In the genomic region with DNA sequence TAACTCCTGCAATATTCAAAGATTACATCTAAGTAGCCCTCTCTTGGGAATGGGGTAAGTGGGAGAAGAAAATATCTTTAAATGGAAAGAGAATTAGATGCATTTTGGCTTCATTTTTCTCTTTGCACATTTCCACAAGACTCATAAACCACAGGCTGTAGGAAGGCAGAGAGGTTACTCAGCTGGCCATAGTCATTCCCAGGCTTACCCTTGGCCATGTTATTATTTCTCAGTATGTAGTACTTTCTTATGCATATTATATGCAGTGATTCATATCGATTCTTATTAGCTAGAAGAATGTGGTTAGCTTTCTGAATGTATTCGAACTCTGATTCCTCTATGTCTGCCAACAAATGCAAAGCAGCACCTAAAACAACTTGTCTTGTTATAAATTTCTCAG, we compare ENCODE assay signal across 14 cellular contexts.
"Had no signal": no experiment of that assay in that cellular context is flagged by ENCODE, and none has a peak within 500 bp of the region (broad histone marks: within the 10 kb centered on the region; RNA-seq: fewer than 3 reads in every experiment).

No MANE protein-coding gene starts in this region.

- H3K4me3 ChIP-seq: left ventricle myocardium inferior, spleen, upper lobe of left lung had no signal

- ATAC-seq: activated CD8-positive, alpha-beta memory T cell treated with anti-CD3 and anti-CD28 coated beads, Interleukin-2, amount 10 ng/mL, durations not matched to agents 7 days and 5 days; natural killer cell treated with Interleukin-12 subunit alpha and Interleukin-12 subunit beta and Interleukin-15 and Interleukin-18, amount 100 ng/mL, for 72 hours; right cardiac atrium had no signal

- H3K4me1 ChIP-seq: left ventricle myocardium inferior, spleen, upper lobe of left lung had no signal

- DNase-seq: activated CD4-positive, alpha-beta memory T cell treated with anti-CD3 and anti-CD28 coated beads for 36 hours; activated CD8-positive, alpha-beta memory T cell treated with anti-CD3 and anti-CD28 coated beads, Interleukin-2, amount 10 ng/mL, durations not matched to agents 7 days and 5 days; activated naive CD4-positive, alpha-beta T cell treated with anti-CD3 and anti-CD28 coated beads, Interleukin-2, amount 10 ng/mL, durations not matched to agents 7 days and 5 days; activated T-cell treated with anti-CD3 and anti-CD28 coated beads, Interleukin-2, amount 50 U/mL, for 1 hour; cerebellar nuclear complex; glutamatergic neuron; left ventricle myocardium inferior; mesenchymal stem cell; right cardiac atrium; spleen; upper lobe of left lung had no signal

- H3K27me3 ChIP-seq: spleen, upper lobe of left lung had no signal

- H3K9me3 ChIP-seq: left ventricle myocardium inferior, spleen, upper lobe of left lung had no signal

- H3K36me3 ChIP-seq: left ventricle myocardium inferior, spleen, upper lobe of left lung had no signal

- H3K27ac ChIP-seq: epithelial cell of prostate, left ventricle myocardium inferior, spleen, upper lobe of left lung, VCaP had no signal
